9 cellular contexts compared by ENCODE assay signal in genomic region chr6:27864906-27865883, GRCh38. TPM values are rescaled to one million over a fixed set of nuclear protein-coding genes. Genes with fewer than 3 reads are reported as not detected.
DNase-seq lines count a peak whose midpoint lies in the region; TF ChIP-seq lines count a peak whose summit lies in the region.
"Had no signal": no experiment of that assay in that cellular context is flagged by ENCODE, and none has a peak within 500 bp of the region (broad histone marks: within the 10 kb centered on the region; RNA-seq: fewer than 3 reads in every experiment).

No MANE protein-coding gene starts in this region.

- peak overlapping the region; percentile 97 for H3K4me3 Mint-ChIP-seq in neural progenitor cell
- peak overlapping the region; percentile 97 for H3K4me3 Mint-ChIP-seq in type B pancreatic cell

- no peaks in the 10 kb centered on the region for H4K20me1 ChIP-seq in Loucy (ENCODE audit: insufficient read depth, low read length, poor library complexity, severe bottlenecking)
- peaks cover 7% of the 10 kb centered on the region for H4K20me1 ChIP-seq in neural progenitor cell (ENCODE audit: low read depth)

- H3K27ac ChIP-seq in neural progenitor cell: peak overlapping the region; percentile 80

- H3K27me3 ChIP-seq in H7 (ENCODE audit: control insufficient read depth, insufficient read depth, low read length): no peaks in the 10 kb centered on the region
- no peaks in the 10 kb centered on the region for H3K27me3 ChIP-seq in Loucy (ENCODE audit: insufficient read depth, low read length, poor library complexity, severe bottlenecking)
- H3K27me3 ChIP-seq in neural progenitor cell: no peaks in the 10 kb centered on the region

- DNase-seq in GDM1 (lab: John Stamatoyannopoulos, UW): peak; percentile 75
- peak; percentile 88 for DNase-seq in H7
- DNase-seq in activated gamma-delta T cell treated with anti-CD3 and anti-CD28 coated beads, Interleukin-2, amount 50 U/mL, for 16 hours (ENCODE audit: low read depth): peak; percentile 29
- peak; percentile 98 for DNase-seq in foreskin melanocyte
- peak; percentile 90 for DNase-seq in neural progenitor cell (ENCODE audit: low spot score)
- DNase-seq in type B pancreatic cell (ENCODE audit: extremely low spot score, unreplicated experiment): no peak

- H3K79me2 ChIP-seq in Loucy (ENCODE audit: insufficient read depth, low read length): no peaks in the 10 kb centered on the region
- no peaks in the 10 kb centered on the region for H3K79me2 ChIP-seq in neural progenitor cell (ENCODE audit: low read depth)

- peak overlapping the region; percentile 81 for H3K4me3 ChIP-seq in H7 (ENCODE audit: insufficient read depth, low read depth, low read length)
- H3K4me3 ChIP-seq in Loucy (ENCODE audit: low read length, poor library complexity, severe bottlenecking): peak overlapping the region; percentile 75
- peak overlapping the region; percentile 71 for H3K4me3 ChIP-seq in neural progenitor cell

- H3K9me3 ChIP-seq in Loucy (ENCODE audit: insufficient read depth, low read depth, low read length) (no peaks in the 10 kb centered on the region), neural progenitor cell (ENCODE audit: low read depth) (no peaks in the 10 kb centered on the region)

- H2AFZ ChIP-seq in Loucy (ENCODE audit: low read length) (no peak overlapping the region), neural progenitor cell (replicated peaks) (no peak overlapping the region)

- H3K36me3 Mint-ChIP-seq in neural progenitor cell (peaks cover 6% of the 10 kb centered on the region), type B pancreatic cell (peaks cover 5% of the 10 kb centered on the region)

- TF ChIP-seq POLR2A in Raji (IDR thresholded peaks at IDR 0.05; ENCODE audit: insufficient read depth, low read depth, low read length): peak; percentile 98

- H3K9ac ChIP-seq in Loucy (ENCODE audit: low read depth, low read length, poor library complexity, severe bottlenecking) (peak overlapping the region; percentile 96), neural progenitor cell (peak overlapping the region; percentile 55)

- H3K27ac Mint-ChIP-seq in neural progenitor cell: peak overlapping the region; percentile 90
- H3K27ac Mint-ChIP-seq in type B pancreatic cell: peak overlapping the region; percentile 92

- peaks cover 17% of the 10 kb centered on the region for H3K27me3 Mint-ChIP-seq in neural progenitor cell (ENCODE audit: insufficient read depth, low read depth)
- H3K27me3 Mint-ChIP-seq in type B pancreatic cell: peaks cover 3% of the 10 kb centered on the region

- H3K9me3 Mint-ChIP-seq in neural progenitor cell (peaks cover 19% of the 10 kb centered on the region), type B pancreatic cell (peaks cover 9% of the 10 kb centered on the region)

- H3K4me2 ChIP-seq in Loucy (ENCODE audit: low read depth, low read length, poor library complexity, severe bottlenecking) (peak overlapping the region; percentile 81), neural progenitor cell (peak overlapping the region; percentile 96)

- H3K4me1 Mint-ChIP-seq in neural progenitor cell (peaks cover 19% of the 10 kb centered on the region), type B pancreatic cell (ENCODE audit: unreplicated experiment) (peaks cover 12% of the 10 kb centered on the region)

- peaks cover 11% of the 10 kb centered on the region for H3F3A ChIP-seq in Loucy (ENCODE audit: low read depth)
- H3F3A ChIP-seq in neural progenitor cell (ENCODE audit: low read depth): peaks cover 33% of the 10 kb centered on the region

- H3K4me1 ChIP-seq in Loucy (ENCODE audit: insufficient read depth, low read length, poor library complexity, severe bottlenecking) (peaks cover 23% of the 10 kb centered on the region), neural progenitor cell (peaks cover 9% of the 10 kb centered on the region)

- H3K9me2 ChIP-seq in Loucy (replicated peaks; ENCODE audit: low read depth, low read length): no peaks in the 10 kb centered on the region

- H3K36me3 ChIP-seq in H7 (replicated peaks; ENCODE audit: control insufficient read depth, insufficient read depth, low read length): no peaks in the 10 kb centered on the region
- H3K36me3 ChIP-seq in Loucy (ENCODE audit: insufficient read depth, low read length): no peaks in the 10 kb centered on the region
- no peaks in the 10 kb centered on the region for H3K36me3 ChIP-seq in neural progenitor cell

- TF ChIP-seq CTCF in Loucy (conservative IDR thresholded peaks at IDR 0.05; ENCODE audit: low read length): no peak
- TF ChIP-seq CTCF in neural progenitor cell (IDR thresholded peaks at IDR 0.05): no peak
- TF ChIP-seq CTCF in type B pancreatic cell (conservative IDR thresholded peaks at IDR 0.05): no peak

RNA-seq across cellular contexts. Expression of gene OR2B2, which starts 47.0 kb away (rescaled TPM):
- not detected in 2 replicates for total RNA-seq in H7 (2014; rRNA removed; shearing (Covaris generic))
- total RNA-seq in neural progenitor cell (ENCODE audit: low replicate concordance): not detected in 2 replicates
- not detected in 2 replicates for total RNA-seq in type B pancreatic cell (ENCODE audit: low replicate concordance)
- total RNA-seq: temporal lobe had no signal
